Comparison of ENCODE assay signal across 9 cellular contexts in the genomic region with DNA sequence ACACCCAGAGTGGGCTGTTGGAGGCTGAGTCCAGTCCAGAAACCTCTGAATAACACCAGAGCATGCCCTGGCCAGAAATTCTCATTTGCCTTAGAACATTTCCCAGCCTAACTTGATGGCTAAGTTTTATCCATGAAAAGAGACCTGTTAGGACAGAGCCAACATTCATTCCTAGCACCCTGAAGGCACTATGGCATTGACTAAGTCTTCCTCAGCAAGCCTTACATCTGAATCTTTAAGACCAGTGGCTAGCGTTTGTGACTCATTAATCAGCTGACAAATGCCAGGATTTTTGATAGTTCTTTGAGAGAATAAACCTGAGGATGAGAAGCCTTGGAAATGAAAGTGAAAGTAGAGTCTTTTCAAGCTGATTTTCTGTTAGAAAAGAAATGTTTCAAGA.
A peak's percentile ranks its signal among the peaks of the same experiment; 100 is the strongest.
DNase-seq lines count a peak whose midpoint lies in the region; ATAC-seq and TF ChIP-seq lines count a peak whose summit lies in the region.
"Had no signal": no experiment of that assay in that cellular context is flagged by ENCODE, and none has a peak within 500 bp of the region (broad histone marks: within the 10 kb centered on the region; RNA-seq: fewer than 3 reads in every experiment).

No MANE protein-coding gene starts in this region.

- H3K4me3 ChIP-seq in DND-41 (ENCODE audit: low read depth in 1 of 2, low read length in 2 of 2) (peak overlapping the region; percentile 16 to 52; a peak in 3 of 4 replicates), MG63 (peak overlapping the region; percentile 20), choroid plexus epithelial cell (ENCODE audit: low read depth, low read length) (no peak overlapping the region), osteoblast (ENCODE audit: insufficient read depth, low read length) (peak overlapping the region; percentile 37)

- peak overlapping the region; percentile 87 for H2AFZ ChIP-seq in DND-41 (ENCODE audit: low read depth, low read length)
- peak overlapping the region; percentile 67 for H2AFZ ChIP-seq in osteoblast (ENCODE audit: low read length)

- H3K36me3 ChIP-seq in DND-41 (ENCODE audit: insufficient read depth, low read length) (no peaks in the 10 kb centered on the region), MG63 (no peaks in the 10 kb centered on the region; the same call in 1 of the 2 replicates), osteoblast (ENCODE audit: insufficient read depth, low read length) (no peaks in the 10 kb centered on the region)

- no peak for TF ChIP-seq CTCF in DND-41 (IDR thresholded peaks at IDR 0.05; ENCODE audit: borderline replicate concordance, extremely low read depth, low read length, poor library complexity, severe bottlenecking)
- no peak for TF ChIP-seq CTCF in choroid plexus epithelial cell (conservative IDR thresholded peaks at IDR 0.05; ENCODE audit: low read depth, low read length)
- TF ChIP-seq CTCF in osteoblast (IDR thresholded peaks at IDR 0.05; ENCODE audit: extremely low read depth, low read depth, low read length): no peak
- no peak for TF ChIP-seq CTCF in GM20000 (IDR thresholded peaks at IDR 0.05; ENCODE audit: extremely low read depth, missing control alignments)

- peak overlapping the region; percentile 91 for H3K27ac ChIP-seq in DND-41 (ENCODE audit: low read length)
- H3K27ac ChIP-seq in osteoblast (ENCODE audit: low read depth, low read length): no peak overlapping the region

- DNase-seq in DND-41: peak; percentile 28
- peak; percentile 3 for DNase-seq in MG63
- DNase-seq in choroid plexus epithelial cell (ENCODE audit: low read depth): peak; percentile 79
- DNase-seq in osteoblast (ENCODE audit: insufficient read length, low spot score, missing footprints): peak; percentile 66
- no peak for DNase-seq in GM20000 (ENCODE audit: low spot score)
- no peak for DNase-seq in NCI-H2227 (lab: John Stamatoyannopoulos, UW; ENCODE audit: unreplicated experiment)
- DNase-seq in DMS79 (lab: John Stamatoyannopoulos, UW): no peak
- DNase-seq: Karpas-422, right cardiac atrium had no signal

- ATAC-seq in DND-41 (ENCODE audit: insufficient read depth, low read depth): peak; percentile 90
- ATAC-seq: right cardiac atrium had no signal

- peak overlapping the region; percentile 52 for H3K9ac ChIP-seq in DND-41 (ENCODE audit: low read depth, low read length)

- H3K9me3 ChIP-seq in DND-41 (ENCODE audit: insufficient read depth, low read length, severe bottlenecking): peaks cover 17% of the 10 kb centered on the region
- H3K9me3 ChIP-seq in MG63: peaks cover 22% of the 10 kb centered on the region
- peaks cover 3% of the 10 kb centered on the region for H3K9me3 ChIP-seq in osteoblast (ENCODE audit: low read depth, low read length)

- peaks cover 18% of the 10 kb centered on the region for H3K4me1 ChIP-seq in DND-41 (ENCODE audit: insufficient read depth, low read length)
- H3K4me1 ChIP-seq in osteoblast (ENCODE audit: insufficient read depth, low read length): no peaks in the 10 kb centered on the region

- H3K27me3 ChIP-seq in DND-41 (ENCODE audit: insufficient read depth, low read length, poor library complexity) (no peaks in the 10 kb centered on the region), MG63 (no peaks in the 10 kb centered on the region), osteoblast (ENCODE audit: insufficient read depth, low read length) (no peaks in the 10 kb centered on the region)

- H3K79me2 ChIP-seq in DND-41 (ENCODE audit: insufficient read depth, low read length) (no peaks in the 10 kb centered on the region), osteoblast (ENCODE audit: insufficient read depth, low read length) (no peaks in the 10 kb centered on the region)

- H3K4me2 ChIP-seq in DND-41 (ENCODE audit: insufficient read depth, low read length): peak overlapping the region; percentile 69
- H3K4me2 ChIP-seq in osteoblast (ENCODE audit: insufficient read depth, low read length): peak overlapping the region; percentile 31

- H4K20me1 ChIP-seq in DND-41 (ENCODE audit: insufficient read depth, low read length) (no peaks in the 10 kb centered on the region), osteoblast (ENCODE audit: insufficient read depth, low read length) (no peaks in the 10 kb centered on the region)

Comparison
In these comparisons a context has a peak if more than half of its experiments do, and no peak if none do; other contexts are left out.
1. DNase-seq: peak in DND-41 (single experiment), MG63 (single experiment), choroid plexus epithelial cell (single experiment) and osteoblast (single experiment); none in GM20000 (single experiment), NCI-H2227 (single experiment) and DMS79 (single experiment).